ENCODE assay signal across 8 cellular contexts in genomic region chr1:26785611-26786436, GRCh38. TPM values are rescaled to one million over a fixed set of nuclear protein-coding genes. Genes with fewer than 3 reads are reported as not detected.
DNase-seq lines count a peak whose midpoint lies in the region; ATAC-seq and TF ChIP-seq lines count a peak whose summit lies in the region.

No MANE protein-coding gene starts in this region.

- POLR2A ChIA-PET in A673 (lab: Charles Lee; ENCODE audit: low non-redundant PET), result interaction anchor here (0.5 kb wide), 1 partner anchor 141 kb away, joined by 6 read pairs; no protein-coding TSS in a partner anchor

- H3K9ac ChIP-seq in HUES6 (ENCODE audit: low read length), result no peak overlapping the region

- H3K27me3 ChIP-seq in A673 (replicated peaks; ENCODE audit: insufficient read depth, low read depth, low read length, poor library complexity), result no peaks in the 10 kb centered on the region
- H3K27me3 ChIP-seq in HUES6 (ENCODE audit: control insufficient read depth, insufficient read depth, low read length), result no peaks in the 10 kb centered on the region

- H3K4me1 ChIP-seq in A673 (ENCODE audit: insufficient read depth, low read length, poor library complexity, severe bottlenecking) (peaks cover 29% of the 10 kb centered on the region), HUES6 (ENCODE audit: control insufficient read depth, insufficient read depth, low read length) (peaks cover 41% of the 10 kb centered on the region)

- peaks cover 24% of the 10 kb centered on the region for H3K36me3 Mint-ChIP-seq in activated T-helper 1 cell treated with anti-CD3 and anti-CD28 coated beads, Interleukin-12 subunit alpha, Interleukin-12 subunit beta, Interleukin-2, Interleukin-4 antibody, amounts not matched to agents 30 ng/mL and 10 ng/mL and 1 ng/mL, durations not matched to agents 14 hours and 24 hours and 36 hours (ENCODE audit: low read depth)
- H3K36me3 Mint-ChIP-seq in immature natural killer cell, result peaks cover 4 to 17% (median 15%) of the 10 kb centered on the region in 3 donors
- peaks cover 17% of the 10 kb centered on the region for H3K36me3 Mint-ChIP-seq in stimulated activated memory B cell treated with anti-CD40 and anti-IgM and Interleukin-4, amounts not matched to agents 10 μg/mL and 1 μg/mL and 100 μg/mL, for 72 hours

- H3K36me3 ChIP-seq in A673 (ENCODE audit: insufficient read depth, low read length, poor library complexity, severe bottlenecking) (peaks cover 26% of the 10 kb centered on the region), HUES6 (ENCODE audit: control insufficient read depth, insufficient read depth, low read length) (peaks cover 26% of the 10 kb centered on the region)

- peaks cover 66% of the 10 kb centered on the region for H3K4me1 Mint-ChIP-seq in activated T-helper 1 cell treated with anti-CD3 and anti-CD28 coated beads, Interleukin-12 subunit alpha, Interleukin-12 subunit beta, Interleukin-2, Interleukin-4 antibody, amounts not matched to agents 30 ng/mL and 10 ng/mL and 1 ng/mL, durations not matched to agents 14 hours and 24 hours and 36 hours (ENCODE audit: low read depth)
- peaks cover 88 to 95% of the 10 kb centered on the region in 2 donors for H3K4me1 Mint-ChIP-seq in immature natural killer cell
- H3K4me1 Mint-ChIP-seq in stimulated activated memory B cell treated with anti-CD40 and anti-IgM and Interleukin-4, amounts not matched to agents 10 μg/mL and 1 μg/mL and 100 μg/mL, for 72 hours, result peaks cover 61% of the 10 kb centered on the region

- H3K27ac ChIP-seq in A673 (ENCODE audit: low read depth, low read length, poor library complexity, severe bottlenecking) (peak overlapping the region; percentile 97), HUES6 (ENCODE audit: low read depth, low read length) (peak overlapping the region; percentile 92; the same call in 1 of the 2 replicates)

- ATAC-seq in stimulated activated memory B cell treated with anti-CD40 and anti-IgM and Interleukin-4, amounts not matched to agents 10 μg/mL and 1 μg/mL and 100 μg/mL, for 72 hours, result no peak
- ATAC-seq in GM19467 (IDR thresholded peaks at IDR 0.05; ENCODE audit: unreplicated experiment), result no peak

- CTCF ChIA-PET in A673 (lab: Charles Lee), result interaction anchor here (0.7 to 1.8 kb wide), 2 partner anchors 184 to 188 kb away, joined by 4 to 8 read pairs; no protein-coding TSS in a partner anchor

- no TSS peak for BruUV-seq in A673 (replicated peaks; lab: Mats Ljungman, UMichigan)

- intact Hi-C loops in A673 (cut with micrococcal nuclease; ENCODE audit: unreplicated experiment) (loop anchor here (5.0 kb wide), 2 partner anchors 89 to 284 kb away; partner anchors contain the start of gene ARID1A), posterior vena cava (cut with DNase I) (loop anchor here (5.0 kb wide), 2 partner anchors 89 to 94 kb away; partner anchors contain the start of gene ARID1A (in 1 of the 2))
- intact Hi-C loops in activated T-helper 1 cell treated with anti-CD3 and anti-CD28 coated beads, Interleukin-12 subunit alpha, Interleukin-12 subunit beta, Interleukin-2, Interleukin-4 antibody, amounts not matched to agents 30 ng/mL and 10 ng/mL and 1 ng/mL, durations not matched to agents 14 hours and 24 hours and 36 hours (cut with micrococcal nuclease), result loop anchor here (1.0 to 5.0 kb wide), 2 partner anchors 84 to 354 kb away; partner anchors contain the start of gene DHDDS

- no peaks in the 10 kb centered on the region for H3K9me3 ChIP-seq in A673 (ENCODE audit: low read depth, low read length, poor library complexity, severe bottlenecking)
- H3K9me3 ChIP-seq in HUES6 (ENCODE audit: control insufficient read depth, insufficient read depth, low read depth, low read length), result no peaks in the 10 kb centered on the region

- H3K27me3 Mint-ChIP-seq in activated T-helper 1 cell treated with anti-CD3 and anti-CD28 coated beads, Interleukin-12 subunit alpha, Interleukin-12 subunit beta, Interleukin-2, Interleukin-4 antibody, amounts not matched to agents 30 ng/mL and 10 ng/mL and 1 ng/mL, durations not matched to agents 14 hours and 24 hours and 36 hours (ENCODE audit: insufficient read depth), result peaks cover 1% of the 10 kb centered on the region
- peaks cover 10 to 29% (median 21%) of the 10 kb centered on the region in 3 donors for H3K27me3 Mint-ChIP-seq in immature natural killer cell (ENCODE audit: low read depth in 3 of 3)
- no peaks in the 10 kb centered on the region for H3K27me3 Mint-ChIP-seq in stimulated activated memory B cell treated with anti-CD40 and anti-IgM and Interleukin-4, amounts not matched to agents 10 μg/mL and 1 μg/mL and 100 μg/mL, for 72 hours

- H3K4me3 ChIP-seq in A673 (ENCODE audit: low read depth, low read length, poor library complexity, severe bottlenecking) (no peak overlapping the region), HUES6 (ENCODE audit: low read depth, low read length) (no peak overlapping the region)

- peak; percentile 17 for DNase-seq in A673 (ENCODE audit: low spot score)
- DNase-seq in activated T-helper 1 cell treated with anti-CD3 and anti-CD28 coated beads, Interleukin-12 subunit alpha, Interleukin-12 subunit beta, Interleukin-2, Interleukin-4 antibody, amounts not matched to agents 30 ng/mL and 10 ng/mL and 1 ng/mL, durations not matched to agents 14 hours and 24 hours and 36 hours (ENCODE audit: low spot score), result no peak
- DNase-seq in immature natural killer cell, result peak in 2 of 3 donors; percentile 16 to 40
- DNase-seq in cerebellar nuclear complex (lab: John Stamatoyannopoulos, UW), result no peak
- DNase-seq in posterior vena cava (ENCODE audit: low spot score), result no peak

- no peaks in the 10 kb centered on the region for H3K9me3 Mint-ChIP-seq in activated T-helper 1 cell treated with anti-CD3 and anti-CD28 coated beads, Interleukin-12 subunit alpha, Interleukin-12 subunit beta, Interleukin-2, Interleukin-4 antibody, amounts not matched to agents 30 ng/mL and 10 ng/mL and 1 ng/mL, durations not matched to agents 14 hours and 24 hours and 36 hours
- H3K9me3 Mint-ChIP-seq in immature natural killer cell, result no peaks in the 10 kb centered on the region
- H3K9me3 Mint-ChIP-seq in stimulated activated memory B cell treated with anti-CD40 and anti-IgM and Interleukin-4, amounts not matched to agents 10 μg/mL and 1 μg/mL and 100 μg/mL, for 72 hours, result no peaks in the 10 kb centered on the region

- H3K4me3 Mint-ChIP-seq in activated T-helper 1 cell treated with anti-CD3 and anti-CD28 coated beads, Interleukin-12 subunit alpha, Interleukin-12 subunit beta, Interleukin-2, Interleukin-4 antibody, amounts not matched to agents 30 ng/mL and 10 ng/mL and 1 ng/mL, durations not matched to agents 14 hours and 24 hours and 36 hours, result peak overlapping the region; percentile 60
- H3K4me3 Mint-ChIP-seq in immature natural killer cell, result peak overlapping the region; percentile 99 to 100 (median 100)
- H3K4me3 Mint-ChIP-seq in stimulated activated memory B cell treated with anti-CD40 and anti-IgM and Interleukin-4, amounts not matched to agents 10 μg/mL and 1 μg/mL and 100 μg/mL, for 72 hours, result peak overlapping the region; percentile 32

- TF ChIP-seq CTCF in A673 (conservative IDR thresholded peaks at IDR 0.05; ENCODE audit: low read depth, low read length), result no peak

- peak overlapping the region; percentile 100 for H3K27ac Mint-ChIP-seq in activated T-helper 1 cell treated with anti-CD3 and anti-CD28 coated beads, Interleukin-12 subunit alpha, Interleukin-12 subunit beta, Interleukin-2, Interleukin-4 antibody, amounts not matched to agents 30 ng/mL and 10 ng/mL and 1 ng/mL, durations not matched to agents 14 hours and 24 hours and 36 hours
- peak overlapping the region; percentile 99 to 100 (median 100) for H3K27ac Mint-ChIP-seq in immature natural killer cell
- peak overlapping the region; percentile 99 for H3K27ac Mint-ChIP-seq in stimulated activated memory B cell treated with anti-CD40 and anti-IgM and Interleukin-4, amounts not matched to agents 10 μg/mL and 1 μg/mL and 100 μg/mL, for 72 hours

RNA-seq across cellular contexts. Expression of gene PIGV, which starts 1.9 kb away (rescaled TPM):
- total RNA-seq in A673 (2021), result 4.9 and 9.1 TPM in 2 replicates
- total RNA-seq in activated T-helper 1 cell treated with anti-CD3 and anti-CD28 coated beads, Interleukin-12 subunit alpha, Interleukin-12 subunit beta, Interleukin-2, Interleukin-4 antibody, amounts not matched to agents 30 ng/mL and 10 ng/mL and 1 ng/mL, durations not matched to agents 14 hours and 24 hours and 36 hours, result 18.5 and 22.6 TPM in 2 replicates
- polyA plus RNA-seq in immature natural killer cell, result 10 to 100 TPM in 2 of 3 donors, 1 to 10 TPM in 1; 9.8 to 20.0 (median 13.7) TPM
- total RNA-seq in posterior vena cava, result 1 to 10 TPM; 6.3 to 7.9 TPM

RNA-seq across cellular contexts. Expression of gene ZDHHC18, which starts 40.7 kb away (rescaled TPM):
- 27.9 and 31.5 TPM in 2 replicates for total RNA-seq in A673 (2021)
- 87.3 and 94.4 TPM in 2 replicates for total RNA-seq in activated T-helper 1 cell treated with anti-CD3 and anti-CD28 coated beads, Interleukin-12 subunit alpha, Interleukin-12 subunit beta, Interleukin-2, Interleukin-4 antibody, amounts not matched to agents 30 ng/mL and 10 ng/mL and 1 ng/mL, durations not matched to agents 14 hours and 24 hours and 36 hours
- polyA plus RNA-seq in immature natural killer cell, result 1 to 10 TPM; 7.3 to 8.8 (median 7.8) TPM
- 10 to 100 TPM; 17.4 to 17.7 TPM for total RNA-seq in posterior vena cava

Comparison
In these comparisons a context has a peak if more than half of its experiments do, and no peak if none do; other contexts are left out.
1. DNase-seq: peak in A673 (single experiment) and immature natural killer cell (2 of 3); none in activated T-helper 1 cell treated with anti-CD3 and anti-CD28 coated beads, Interleukin-12 subunit alpha, Interleukin-12 subunit beta, Interleukin-2, Interleukin-4 antibody, amounts not matched to agents 30 ng/mL and 10 ng/mL and 1 ng/mL, durations not matched to agents 14 hours and 24 hours and 36 hours (single experiment), cerebellar nuclear complex (0 of 2) and posterior vena cava (single experiment).
2. H3K4me3 Mint-ChIP-seq: peak in every context shown above with its lines; median percentile 100 in immature natural killer cell; 60 in activated T-helper 1 cell treated with anti-CD3 and anti-CD28 coated beads, Interleukin-12 subunit alpha, Interleukin-12 subunit beta, Interleukin-2, Interleukin-4 antibody, amounts not matched to agents 30 ng/mL and 10 ng/mL and 1 ng/mL, durations not matched to agents 14 hours and 24 hours and 36 hours; 32 in stimulated activated memory B cell treated with anti-CD40 and anti-IgM and Interleukin-4, amounts not matched to agents 10 μg/mL and 1 μg/mL and 100 μg/mL, for 72 hours.
3. Peak in every context shown above with its lines, with median percentiles within 50 percentile points of each other: H3K27ac Mint-ChIP-seq.